ENCODE assay signal across 1 cellular context in the genomic region with DNA sequence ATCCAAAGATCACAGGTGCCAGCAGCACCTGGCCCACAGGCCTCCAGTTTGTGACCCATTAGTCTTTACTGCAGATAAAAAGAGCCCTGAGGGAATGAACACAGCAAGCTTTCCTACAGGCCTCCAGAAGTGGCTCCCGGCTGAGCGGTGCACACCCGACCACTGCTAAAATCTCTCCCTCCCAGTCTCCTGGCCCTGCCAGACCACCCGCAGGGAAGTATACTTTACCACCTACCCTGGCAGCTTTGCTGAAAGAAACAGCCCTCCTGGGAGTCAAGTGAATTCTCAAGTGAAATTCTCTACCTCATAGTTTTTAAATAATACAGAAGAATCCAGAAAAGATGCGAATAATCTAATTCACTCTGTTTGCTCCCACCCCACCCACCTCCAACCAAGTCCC.
TF ChIP-seq lines count a peak whose summit lies in the region.

No MANE protein-coding gene starts in this region.

TF ChIP-seq in GM23338, 12 proteins besides CTCF, POLR2A, EP300 and RAD21 (continued from another document):
- no peak for TF ChIP-seq ZNF462 (CRISPR knock-in tag; IDR thresholded peaks at IDR 0.05)
- TF ChIP-seq ETS1 (IDR thresholded peaks at IDR 0.05) = no peak
- TF ChIP-seq EZH2 (IDR thresholded peaks at IDR 0.05; ENCODE audit: low read depth, unreplicated experiment) = no peak
- no peak for TF ChIP-seq ZNF331 (CRISPR knock-in tag; IDR thresholded peaks at IDR 0.05; ENCODE audit: low read depth)
- TF ChIP-seq STAT1 (IDR thresholded peaks at IDR 0.05; ENCODE audit: unreplicated experiment) = no peak
- TF ChIP-seq POLR2AphosphoS5 (IDR thresholded peaks at IDR 0.05; ENCODE audit: low read depth) = no peak
- TF ChIP-seq JUNB (IDR thresholded peaks at IDR 0.05; ENCODE audit: unreplicated experiment) = no peak
